7 cellular contexts compared by ENCODE assay signal in the genomic region with DNA sequence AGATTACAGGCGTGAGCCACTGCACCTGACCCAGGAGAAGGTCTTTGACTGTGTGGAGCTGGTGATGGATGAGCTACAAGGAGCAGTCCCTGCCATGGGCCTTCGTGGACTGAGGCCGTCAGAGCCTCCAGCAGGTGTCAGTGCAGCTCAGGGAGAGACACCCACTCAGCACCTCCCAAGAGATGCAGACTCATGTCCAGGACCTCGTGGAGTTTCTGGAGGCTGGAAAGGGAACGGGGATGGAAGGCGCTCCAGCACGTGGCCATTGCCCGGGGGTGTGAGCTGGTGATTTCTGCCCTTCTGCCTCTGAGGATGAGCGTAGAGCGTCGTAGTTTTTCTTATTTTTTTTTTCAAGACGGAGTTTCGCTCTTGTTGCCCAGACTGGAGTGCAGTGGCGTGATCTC. TPM values are rescaled to one million over a fixed set of nuclear protein-coding genes. Genes with fewer than 3 reads are reported as not detected.
A peak's percentile ranks its signal among the peaks of the same experiment; 100 is the strongest.
DNase-seq lines count a peak whose midpoint lies in the region; ATAC-seq and TF ChIP-seq lines count a peak whose summit lies in the region.
"Had no signal": no experiment of that assay in that cellular context is flagged by ENCODE, and none has a peak within 500 bp of the region (broad histone marks: within the 10 kb centered on the region; RNA-seq: fewer than 3 reads in every experiment).

No MANE protein-coding gene starts in this region.

- H3K4me1 Mint-ChIP-seq in activated CD8-positive, alpha-beta T cell treated with anti-CD3 and anti-CD28 coated beads, Interleukin-2, amount 10 ng/mL, durations not matched to agents 7 days and 5 days (ENCODE audit: low read depth), result peaks cover 9% of the 10 kb centered on the region

- ATAC-seq in activated CD8-positive, alpha-beta T cell treated with anti-CD3 and anti-CD28 coated beads, Interleukin-2, amount 10 ng/mL, durations not matched to agents 7 days and 5 days, result peak; percentile 77
- ATAC-seq in GM21381 (IDR thresholded peaks at IDR 0.05; ENCODE audit: unreplicated experiment), result no peak
- ATAC-seq in GM18502 (IDR thresholded peaks at IDR 0.05; ENCODE audit: poor library complexity, unreplicated experiment), result no peak

- CTCF ChIA-PET in BJ (lab: Yijun Ruan, JAX), result interaction anchor here (0.8 to 2.1 kb wide), 8 partner anchors 10 to 314 kb away, joined by 3 to 11 read pairs (median 4); partner anchors contain the start of genes NRARP and TOR4A
- CTCF ChIA-PET in activated CD8-positive, alpha-beta T cell treated with anti-CD3 and anti-CD28 coated beads, Interleukin-2, amount 10 ng/mL, durations not matched to agents 7 days and 5 days (lab: Charles Lee), result interaction anchor here (0.6 to 1.8 kb wide), 16 partner anchors 10 to 241 kb away, joined by 3 to 9 read pairs (median 4); partner anchors contain the start of genes EXD3 and NOXA1

- H3K36me3 Mint-ChIP-seq in activated CD8-positive, alpha-beta T cell treated with anti-CD3 and anti-CD28 coated beads, Interleukin-2, amount 10 ng/mL, durations not matched to agents 7 days and 5 days (ENCODE audit: low read depth), result peaks cover 2% of the 10 kb centered on the region

- no peak overlapping the region for H3K18ac ChIP-seq in mesendoderm (ENCODE audit: low read length)

- H3K27me3 Mint-ChIP-seq in activated CD8-positive, alpha-beta T cell treated with anti-CD3 and anti-CD28 coated beads, Interleukin-2, amount 10 ng/mL, durations not matched to agents 7 days and 5 days (ENCODE audit: low read depth), result peaks cover 7% of the 10 kb centered on the region

- H3K79me1 ChIP-seq in mesendoderm (ENCODE audit: low read length), result no peaks in the 10 kb centered on the region

- no peak overlapping the region for H2BK120ac ChIP-seq in mesendoderm (ENCODE audit: low read depth, low read length)

- no peak overlapping the region for H3K4me2 ChIP-seq in mesendoderm (ENCODE audit: low read length)

- DNase-seq in BJ (ENCODE audit: low read depth) (no peak), HUDEP-2 (lab: John Stamatoyannopoulos, UW; ENCODE audit: unreplicated experiment in 76 of 76) (peak in 43 of 76 experiments; percentile 6 to 61 (median 36)), mesendoderm (peak; percentile 83)
- DNase-seq in activated CD8-positive, alpha-beta T cell treated with anti-CD3 and anti-CD28 coated beads, Interleukin-2, amount 10 ng/mL, durations not matched to agents 7 days and 5 days, result peak; percentile 54

- POLR2A ChIA-PET in BJ (lab: Charles Lee), result no interaction called here
- POLR2A ChIA-PET in activated CD8-positive, alpha-beta T cell treated with anti-CD3 and anti-CD28 coated beads, Interleukin-2, amount 10 ng/mL, durations not matched to agents 7 days and 5 days (lab: Charles Lee), result interaction anchor here (0.7 kb wide), 1 partner anchor 46 kb away, joined by 3 read pairs; no protein-coding TSS in a partner anchor

- H3K4me3 Mint-ChIP-seq in activated CD8-positive, alpha-beta T cell treated with anti-CD3 and anti-CD28 coated beads, Interleukin-2, amount 10 ng/mL, durations not matched to agents 7 days and 5 days, result no peak overlapping the region

- no peaks in the 10 kb centered on the region for H3K27me3 ChIP-seq in BJ (ENCODE audit: control insufficient read depth, insufficient read depth, low read length)
- H3K27me3 ChIP-seq in mesendoderm (ENCODE audit: insufficient read depth, low read length, poor library complexity), result no peaks in the 10 kb centered on the region

- H3K79me2 ChIP-seq in mesendoderm (ENCODE audit: control insufficient read depth, insufficient read depth, low read length), result no peaks in the 10 kb centered on the region

- H4K5ac ChIP-seq in mesendoderm (ENCODE audit: low read length), result no peak overlapping the region

- H3K23ac ChIP-seq in mesendoderm (ENCODE audit: low read length), result no peak overlapping the region

- H3K56ac ChIP-seq in mesendoderm (ENCODE audit: low read length), result no peak overlapping the region

- H3K36me3 ChIP-seq in BJ (ENCODE audit: control insufficient read depth, insufficient read depth, low read length) (0 out of 2 replicates have a peak, but pooled peaks cover 2% of the 10 kb centered on the region), mesendoderm (ENCODE audit: control insufficient read depth, insufficient read depth, low read length) (no peaks in the 10 kb centered on the region)

- no peak overlapping the region for H2AK5ac ChIP-seq in mesendoderm (ENCODE audit: low read length)

- no CpG with 5 or more reads among the region's 14 CpGs for WGBS in mesendoderm (ENCODE audit: extremely low coverage, insufficient coverage, low lambda C conversion rate)

- no peak overlapping the region for H2BK15ac ChIP-seq in mesendoderm (replicated peaks; ENCODE audit: low read depth)

- peak; percentile 58 for TF ChIP-seq CTCF in BJ (IDR thresholded peaks at IDR 0.05; ENCODE audit: insufficient read depth, low read depth, low read length)

- H3K27ac Mint-ChIP-seq in activated CD8-positive, alpha-beta T cell treated with anti-CD3 and anti-CD28 coated beads, Interleukin-2, amount 10 ng/mL, durations not matched to agents 7 days and 5 days, result no peak overlapping the region

- no peak overlapping the region for H3K4ac ChIP-seq in mesendoderm (ENCODE audit: low read depth, low read length)

- no peak overlapping the region for H2BK5ac ChIP-seq in mesendoderm (ENCODE audit: low read length)

- no peaks in the 10 kb centered on the region for H3K9me3 Mint-ChIP-seq in activated CD8-positive, alpha-beta T cell treated with anti-CD3 and anti-CD28 coated beads, Interleukin-2, amount 10 ng/mL, durations not matched to agents 7 days and 5 days (ENCODE audit: insufficient read depth)

- H3K27ac ChIP-seq in mesendoderm (ENCODE audit: low read depth, low read length), result no peak overlapping the region
- H3K27ac ChIP-seq: skin epidermis had no signal

- no peaks in the 10 kb centered on the region for H3K4me1 ChIP-seq in mesendoderm (ENCODE audit: control insufficient read depth, low read depth, low read length)

- H4K8ac ChIP-seq in mesendoderm (ENCODE audit: low read depth, low read length), result no peak overlapping the region

- H3K9ac ChIP-seq in mesendoderm (ENCODE audit: low read length), result no peak overlapping the region

- H3K4me3 ChIP-seq in BJ (ENCODE audit: low read depth, low read length) (no peak overlapping the region), mesendoderm (ENCODE audit: low read length) (no peak overlapping the region)
- H3K4me3 ChIP-seq: skin epidermis had no signal

RNA-seq across cellular contexts. Expression of gene TOR4A, which starts 9.5 kb away (rescaled TPM):
- 16.9 and 23.8 TPM in 2 replicates for polyA plus RNA-seq in BJ (2011; rRNA removed)
- 14.5 and 17.4 TPM in 2 replicates for polyA minus RNA-seq in BJ (2011; rRNA and poly(A)+ RNA removed)
- 1 to 10 TPM; 6.6 to 7.0 TPM for total RNA-seq in activated CD8-positive, alpha-beta T cell treated with anti-CD3 and anti-CD28 coated beads, Interleukin-2, amount 10 ng/mL, durations not matched to agents 7 days and 5 days
- 4.1 TPM for polyA plus RNA-seq in mesendoderm (2013, experiment 1 of 2)
- 4.0 TPM for polyA plus RNA-seq in mesendoderm (2013, experiment 2 of 2)

RNA-seq across cellular contexts. Expression of gene NRARP, which starts 15.1 kb away (rescaled TPM):
- 0.17 TPM in 2 replicates for polyA plus RNA-seq in BJ (2011; rRNA removed)
- polyA minus RNA-seq in BJ (2011; rRNA and poly(A)+ RNA removed), result not detected in 2 replicates
- 1 to 10 TPM; 1.4 to 1.5 TPM for total RNA-seq in activated CD8-positive, alpha-beta T cell treated with anti-CD3 and anti-CD28 coated beads, Interleukin-2, amount 10 ng/mL, durations not matched to agents 7 days and 5 days
- polyA plus RNA-seq in mesendoderm (2013, experiment 1 of 2), result 4.0 TPM
- 4.5 TPM for polyA plus RNA-seq in mesendoderm (2013, experiment 2 of 2)

RNA-seq across cellular contexts. Expression of gene NELFB, which starts 31.9 kb away (rescaled TPM):
- 26.6 and 51.9 TPM in 2 replicates for polyA plus RNA-seq in BJ (2011; rRNA removed)
- 22.6 and 25.7 TPM in 2 replicates for polyA minus RNA-seq in BJ (2011; rRNA and poly(A)+ RNA removed)
- 10 to 100 TPM; 68.6 to 68.8 TPM for total RNA-seq in activated CD8-positive, alpha-beta T cell treated with anti-CD3 and anti-CD28 coated beads, Interleukin-2, amount 10 ng/mL, durations not matched to agents 7 days and 5 days
- polyA plus RNA-seq in mesendoderm (2013, experiment 1 of 2), result 39.7 TPM
- polyA plus RNA-seq in mesendoderm (2013, experiment 2 of 2), result 39.7 TPM

RNA-seq across cellular contexts. Expression of gene STPG3, which starts 35.9 kb away (rescaled TPM):
- polyA plus RNA-seq in BJ (2011; rRNA removed), result not detected in 2 replicates
- not detected in 2 replicates for polyA minus RNA-seq in BJ (2011; rRNA and poly(A)+ RNA removed)
- total RNA-seq in activated CD8-positive, alpha-beta T cell treated with anti-CD3 and anti-CD28 coated beads, Interleukin-2, amount 10 ng/mL, durations not matched to agents 7 days and 5 days, result not detected
- polyA plus RNA-seq in mesendoderm (2013, experiment 1 of 2), result 0.14 TPM
- polyA plus RNA-seq in mesendoderm (2013, experiment 2 of 2), result 0.15 TPM

RNA-seq across cellular contexts. Expression of gene TUBB4B, which starts 45.9 kb away (rescaled TPM):
- 263 and 385 TPM in 2 replicates for polyA plus RNA-seq in BJ (2011; rRNA removed)
- 213 and 239 TPM in 2 replicates for polyA minus RNA-seq in BJ (2011; rRNA and poly(A)+ RNA removed)
- 100 to 1,000 TPM; 417 to 432 TPM for total RNA-seq in activated CD8-positive, alpha-beta T cell treated with anti-CD3 and anti-CD28 coated beads, Interleukin-2, amount 10 ng/mL, durations not matched to agents 7 days and 5 days
- polyA plus RNA-seq in mesendoderm (2013, experiment 1 of 2), result 288 TPM
- polyA plus RNA-seq in mesendoderm (2013, experiment 2 of 2), result 285 TPM
